8 cellular contexts compared by ENCODE assay signal in genomic region chr19:15419413-15420025, GRCh38. TPM values are rescaled to one million over a fixed set of nuclear protein-coding genes. Genes with fewer than 3 reads are reported as not detected.
DNase-seq lines count a peak whose midpoint lies in the region; ATAC-seq, FAIRE-seq and TF ChIP-seq lines count a peak whose summit lies in the region.

No MANE protein-coding gene starts in this region.

- FAIRE-seq in keratinocyte (lab: Jason Lieb, UNC), result no peak

- peaks cover 11% of the 10 kb centered on the region for H3K4me1 ChIP-seq in keratinocyte (ENCODE audit: control insufficient read depth, extremely low read depth, insufficient read depth, low read length)

- CTCF ChIA-PET in activated naive CD4-positive, alpha-beta T cell treated with anti-CD3 and anti-CD28 coated beads, Interleukin-2, amount 10 ng/mL, durations not matched to agents 7 days and 5 days (lab: Charles Lee), result interaction anchor here (0.8 to 7.3 kb wide), 23 partner anchors 9 to 327 kb away, joined by 3 to 152 read pairs (median 5); partner anchors contain the start of genes AKAP8 and RASAL3

- H3K4me3 Mint-ChIP-seq in activated naive CD4-positive, alpha-beta T cell treated with anti-CD3 and anti-CD28 coated beads, Interleukin-2, amount 10 ng/mL, durations not matched to agents 7 days and 5 days, result peak overlapping the region; percentile 99
- H3K4me3 Mint-ChIP-seq in activated T-cell treated with anti-CD3 and anti-CD28 coated beads, Interleukin-2, amount 50 U/mL, for 72 hours, result peak overlapping the region; percentile 91 to 98
- peak overlapping the region; percentile 100 for H3K4me3 Mint-ChIP-seq in type B pancreatic cell

- H4K20me1 ChIP-seq in keratinocyte (ENCODE audit: control insufficient read depth, extremely low read depth, insufficient read depth, low read length), result peaks cover 5% of the 10 kb centered on the region

- H3K27ac ChIP-seq in keratinocyte (ENCODE audit: control insufficient read depth, insufficient read depth, low read length) (peak overlapping the region; percentile 48), caudate nucleus (ENCODE audit: low read depth, low read length) (no peak overlapping the region)

- no peaks in the 10 kb centered on the region for H3K27me3 ChIP-seq in keratinocyte (ENCODE audit: control insufficient read depth, extremely low read depth, insufficient read depth, low read length)

- H3K27me3 Mint-ChIP-seq in activated naive CD4-positive, alpha-beta T cell treated with anti-CD3 and anti-CD28 coated beads, Interleukin-2, amount 10 ng/mL, durations not matched to agents 7 days and 5 days, result peaks cover 4% of the 10 kb centered on the region
- no peaks in the 10 kb centered on the region for H3K27me3 Mint-ChIP-seq in activated T-cell treated with anti-CD3 and anti-CD28 coated beads, Interleukin-2, amount 50 U/mL, for 72 hours (ENCODE audit: low read depth)
- no peaks in the 10 kb centered on the region for H3K27me3 Mint-ChIP-seq in type B pancreatic cell

- H2AFZ ChIP-seq in keratinocyte (ENCODE audit: control insufficient read depth, low read length), result peak overlapping the region; percentile 77

- peaks cover 34% of the 10 kb centered on the region for H3K4me1 Mint-ChIP-seq in activated naive CD4-positive, alpha-beta T cell treated with anti-CD3 and anti-CD28 coated beads, Interleukin-2, amount 10 ng/mL, durations not matched to agents 7 days and 5 days
- peaks cover 40% of the 10 kb centered on the region for H3K4me1 Mint-ChIP-seq in activated T-cell treated with anti-CD3 and anti-CD28 coated beads, Interleukin-2, amount 50 U/mL, for 72 hours (ENCODE audit: low read depth)
- peaks cover 18% of the 10 kb centered on the region for H3K4me1 Mint-ChIP-seq in type B pancreatic cell (ENCODE audit: unreplicated experiment)

- no peak for DNase-seq in activated naive CD4-positive, alpha-beta T cell treated with anti-CD3 and anti-CD28 coated beads, Interleukin-2, amount 10 ng/mL, durations not matched to agents 7 days and 5 days
- DNase-seq in activated naive CD4-positive, alpha-beta T cell treated with anti-CD3 and anti-CD28 coated beads, Interleukin-2, amount 50 U/mL, for 16 hours, result no peak
- no peak for DNase-seq in activated T-cell treated with anti-CD3 and anti-CD28 coated beads, Interleukin-2, amount 50 U/mL, for 72 hours
- no peak for DNase-seq in keratinocyte (ENCODE audit: low read depth, low spot score)
- DNase-seq in type B pancreatic cell (ENCODE audit: extremely low spot score, unreplicated experiment), result no peak
- no peak for DNase-seq in NCI-H2196 treated with DMSO at 0.1 percent for 48 hours (lab: John Stamatoyannopoulos, UW; ENCODE audit: unreplicated experiment)
- DNase-seq in caudate nucleus (lab: John Stamatoyannopoulos, UW), result no peak
- no peak for DNase-seq in NOMO-1 treated with DMSO at 0.1 percent for 48 hours (lab: John Stamatoyannopoulos, UW; ENCODE audit: unreplicated experiment)

- H3K9me3 Mint-ChIP-seq in activated naive CD4-positive, alpha-beta T cell treated with anti-CD3 and anti-CD28 coated beads, Interleukin-2, amount 10 ng/mL, durations not matched to agents 7 days and 5 days, result peaks cover 3% of the 10 kb centered on the region
- no peaks in the 10 kb centered on the region for H3K9me3 Mint-ChIP-seq in activated T-cell treated with anti-CD3 and anti-CD28 coated beads, Interleukin-2, amount 50 U/mL, for 72 hours
- no peaks in the 10 kb centered on the region for H3K9me3 Mint-ChIP-seq in type B pancreatic cell

- H3K4me3 ChIP-seq in keratinocyte (ENCODE audit: control insufficient read depth in 2 of 3, extremely low read depth in 1 of 3, insufficient read depth in 2 of 3, low read depth in 1 of 3, low read length in 3 of 3), result peak overlapping the region; percentile 19 to 90 (median 75)

- dilution Hi-C loops in keratinocyte (cut with MboI; ENCODE audit: extremely low pct_ligation_motif_present, low sequenced_read_pairs), result no loop called here

- H3K9ac ChIP-seq in keratinocyte (ENCODE audit: control insufficient read depth, extremely low read depth, insufficient read depth, low read length), result peak overlapping the region; percentile 70

- H3K79me2 ChIP-seq in keratinocyte (ENCODE audit: control insufficient read depth, insufficient read depth, low read length), result peaks cover 41% of the 10 kb centered on the region

- TF ChIP-seq CTCF in keratinocyte (optimal IDR thresholded peaks at IDR 0.05 in 1 of 3, IDR thresholded peaks at IDR 0.05 in 1 of 3, conservative IDR thresholded peaks at IDR 0.05 in 1 of 3; ENCODE audit: extremely low read depth in 1 of 3, insufficient read depth in 2 of 3, low read length in 3 of 3) (no peak), type B pancreatic cell (conservative IDR thresholded peaks at IDR 0.05) (peak; percentile 18)

- H3K36me3 Mint-ChIP-seq in activated naive CD4-positive, alpha-beta T cell treated with anti-CD3 and anti-CD28 coated beads, Interleukin-2, amount 10 ng/mL, durations not matched to agents 7 days and 5 days, result peaks cover 37% of the 10 kb centered on the region
- peaks cover 16 to 23% of the 10 kb centered on the region in 2 donors for H3K36me3 Mint-ChIP-seq in activated T-cell treated with anti-CD3 and anti-CD28 coated beads, Interleukin-2, amount 50 U/mL, for 72 hours (ENCODE audit: insufficient read depth in 2 of 2)
- peaks cover 23% of the 10 kb centered on the region for H3K36me3 Mint-ChIP-seq in type B pancreatic cell

- no peaks in the 10 kb centered on the region for H3K9me1 ChIP-seq in keratinocyte (ENCODE audit: control insufficient read depth, extremely low read depth, insufficient read depth, low read length)

- no peak for ATAC-seq in activated T-cell treated with anti-CD3 and anti-CD28 coated beads, Interleukin-2, amount 50 U/mL, for 72 hours (replicated peaks in 1 of 2)

- peaks cover 11 to 22% of the 10 kb centered on the region in 2 experiments for H3K36me3 ChIP-seq in keratinocyte (ENCODE audit: control insufficient read depth in 2 of 2, extremely low read depth in 1 of 2, insufficient read depth in 2 of 2, low read length in 2 of 2)

- peak overlapping the region; percentile 100 for H3K4me2 ChIP-seq in keratinocyte (ENCODE audit: control insufficient read depth, extremely low read depth, insufficient read depth, low read depth, low read length)

- peak overlapping the region; percentile 98 for H3K27ac Mint-ChIP-seq in activated naive CD4-positive, alpha-beta T cell treated with anti-CD3 and anti-CD28 coated beads, Interleukin-2, amount 10 ng/mL, durations not matched to agents 7 days and 5 days
- peak overlapping the region; percentile 97 for H3K27ac Mint-ChIP-seq in activated T-cell treated with anti-CD3 and anti-CD28 coated beads, Interleukin-2, amount 50 U/mL, for 72 hours
- peak overlapping the region; percentile 100 for H3K27ac Mint-ChIP-seq in type B pancreatic cell

- peaks cover 5% of the 10 kb centered on the region for H3K9me3 ChIP-seq in keratinocyte (ENCODE audit: control insufficient read depth, low read depth, low read length)

RNA-seq across cellular contexts. Expression of gene AKAP8L, which starts 0.7 kb away (rescaled TPM):
- total RNA-seq in activated T-cell treated with anti-CD3 and anti-CD28 coated beads, Interleukin-2, amount 50 U/mL, for 72 hours, result 100 to 1,000 TPM; 105 to 124 TPM
- 28.4 to 48.2 TPM (median 44.3 TPM) in 3 replicates for polyA plus RNA-seq in keratinocyte
- polyA plus RNA-seq in keratinocyte (2011; ENCODE audit: low read depth), result 159 TPM
- 16.8 and 21.0 TPM in 2 replicates for polyA plus RNA-seq in keratinocyte (2011; cell fraction: cytosol; rRNA removed)
- 120 and 136 TPM in 2 replicates for polyA plus RNA-seq in keratinocyte (2011; cell fraction: nucleus; rRNA removed)
- 37.5 and 58.1 TPM in 2 replicates for polyA plus RNA-seq in keratinocyte (2012; ENCODE audit: low replicate concordance)
- polyA minus RNA-seq in keratinocyte, result 47.8 to 86.5 TPM (median 56.1 TPM) in 3 replicates
- polyA minus RNA-seq in keratinocyte (2011; cell fraction: cytosol; rRNA and poly(A)+ RNA removed), result 29.5 TPM
- polyA minus RNA-seq in keratinocyte (2011; cell fraction: nucleus; rRNA and poly(A)+ RNA removed), result 45.8 and 64.1 TPM in 2 replicates
- total RNA-seq in type B pancreatic cell (ENCODE audit: low replicate concordance), result 104 and 166 TPM in 2 replicates

RNA-seq across cellular contexts. Expression of gene WIZ, which starts 30.2 kb away (rescaled TPM):
- 10 to 100 TPM; 13.4 to 14.8 TPM for total RNA-seq in activated T-cell treated with anti-CD3 and anti-CD28 coated beads, Interleukin-2, amount 50 U/mL, for 72 hours
- 5.1 to 10.6 TPM (median 7.5 TPM) in 3 replicates for polyA plus RNA-seq in keratinocyte
- polyA plus RNA-seq in keratinocyte (2011; ENCODE audit: low read depth), result 3.6 TPM
- 7.4 and 17.0 TPM in 2 replicates for polyA plus RNA-seq in keratinocyte (2011; cell fraction: cytosol; rRNA removed)
- 16.5 and 25.6 TPM in 2 replicates for polyA plus RNA-seq in keratinocyte (2011; cell fraction: nucleus; rRNA removed)
- polyA plus RNA-seq in keratinocyte (2012; ENCODE audit: low replicate concordance), result 10.4 and 22.6 TPM in 2 replicates
- 3.4 to 12.8 TPM (median 5.0 TPM) in 3 replicates for polyA minus RNA-seq in keratinocyte
- polyA minus RNA-seq in keratinocyte (2011; cell fraction: cytosol; rRNA and poly(A)+ RNA removed), result 18.0 TPM
- polyA minus RNA-seq in keratinocyte (2011; cell fraction: nucleus; rRNA and poly(A)+ RNA removed), result 12.1 TPM in 2 replicates
- 37.3 and 45.8 TPM in 2 replicates for total RNA-seq in type B pancreatic cell (ENCODE audit: low replicate concordance)

RNA-seq across cellular contexts. Expression of gene AKAP8, which starts 39.9 kb away (rescaled TPM):
- total RNA-seq in activated T-cell treated with anti-CD3 and anti-CD28 coated beads, Interleukin-2, amount 50 U/mL, for 72 hours, result 10 to 100 TPM; 37.9 to 46.4 TPM
- 16.8 to 18.1 TPM (median 18.1 TPM) in 3 replicates for polyA plus RNA-seq in keratinocyte
- polyA plus RNA-seq in keratinocyte (2011; ENCODE audit: low read depth), result 12.9 TPM
- 10.5 and 10.9 TPM in 2 replicates for polyA plus RNA-seq in keratinocyte (2011; cell fraction: cytosol; rRNA removed)
- polyA plus RNA-seq in keratinocyte (2011; cell fraction: nucleus; rRNA removed), result 34.8 and 35.0 TPM in 2 replicates
- polyA plus RNA-seq in keratinocyte (2012; ENCODE audit: low replicate concordance), result 10.2 and 17.8 TPM in 2 replicates
- polyA minus RNA-seq in keratinocyte, result 5.7 to 9.0 TPM (median 7.6 TPM) in 3 replicates
- polyA minus RNA-seq in keratinocyte (2011; cell fraction: cytosol; rRNA and poly(A)+ RNA removed), result 14.6 TPM
- 12.0 and 12.6 TPM in 2 replicates for polyA minus RNA-seq in keratinocyte (2011; cell fraction: nucleus; rRNA and poly(A)+ RNA removed)
- 34.8 and 37.0 TPM in 2 replicates for total RNA-seq in type B pancreatic cell (ENCODE audit: low replicate concordance)

RNA-seq across cellular contexts. Expression of gene RASAL3, which starts 44.8 kb away (rescaled TPM):
- total RNA-seq in activated T-cell treated with anti-CD3 and anti-CD28 coated beads, Interleukin-2, amount 50 U/mL, for 72 hours, result 100 to 1,000 TPM; 112 to 128 TPM
- polyA plus RNA-seq in keratinocyte, result 0.04 TPM in 1 of 3 replicates, not detected in the others
- not detected for polyA plus RNA-seq in keratinocyte (2011; ENCODE audit: low read depth)
- polyA plus RNA-seq in keratinocyte (2011; cell fraction: cytosol; rRNA removed), result not detected in 2 replicates
- polyA plus RNA-seq in keratinocyte (2011; cell fraction: nucleus; rRNA removed), result not detected in 2 replicates
- not detected in 2 replicates for polyA plus RNA-seq in keratinocyte (2012; ENCODE audit: low replicate concordance)
- polyA minus RNA-seq in keratinocyte, result not detected in 3 replicates
- not detected for polyA minus RNA-seq in keratinocyte (2011; cell fraction: cytosol; rRNA and poly(A)+ RNA removed)
- polyA minus RNA-seq in keratinocyte (2011; cell fraction: nucleus; rRNA and poly(A)+ RNA removed), result not detected in 2 replicates
- total RNA-seq in type B pancreatic cell (ENCODE audit: low replicate concordance), result not detected in 2 replicates

RNA-seq across cellular contexts. Expression of gene PGLYRP2, which starts 59.8 kb away (rescaled TPM):
- under 1 TPM in 1 of 2 donors, not detected in 1; 0.21 TPM for total RNA-seq in activated T-cell treated with anti-CD3 and anti-CD28 coated beads, Interleukin-2, amount 50 U/mL, for 72 hours
- polyA plus RNA-seq in keratinocyte, result not detected in 3 replicates
- not detected for polyA plus RNA-seq in keratinocyte (2011; ENCODE audit: low read depth)
- polyA plus RNA-seq in keratinocyte (2011; cell fraction: cytosol; rRNA removed), result not detected in 2 replicates
- polyA plus RNA-seq in keratinocyte (2011; cell fraction: nucleus; rRNA removed), result not detected in 2 replicates
- polyA plus RNA-seq in keratinocyte (2012; ENCODE audit: low replicate concordance), result 0.07 TPM in 1 of 2 replicates, not detected in the other
- polyA minus RNA-seq in keratinocyte, result 0.39 TPM in 1 of 3 replicates, not detected in the others
- polyA minus RNA-seq in keratinocyte (2011; cell fraction: cytosol; rRNA and poly(A)+ RNA removed), result not detected
- polyA minus RNA-seq in keratinocyte (2011; cell fraction: nucleus; rRNA and poly(A)+ RNA removed), result not detected in 2 replicates
- not detected in 2 replicates for total RNA-seq in type B pancreatic cell (ENCODE audit: low replicate concordance)
